ENCODE assay signal across 19 cellular contexts in the genomic region with DNA sequence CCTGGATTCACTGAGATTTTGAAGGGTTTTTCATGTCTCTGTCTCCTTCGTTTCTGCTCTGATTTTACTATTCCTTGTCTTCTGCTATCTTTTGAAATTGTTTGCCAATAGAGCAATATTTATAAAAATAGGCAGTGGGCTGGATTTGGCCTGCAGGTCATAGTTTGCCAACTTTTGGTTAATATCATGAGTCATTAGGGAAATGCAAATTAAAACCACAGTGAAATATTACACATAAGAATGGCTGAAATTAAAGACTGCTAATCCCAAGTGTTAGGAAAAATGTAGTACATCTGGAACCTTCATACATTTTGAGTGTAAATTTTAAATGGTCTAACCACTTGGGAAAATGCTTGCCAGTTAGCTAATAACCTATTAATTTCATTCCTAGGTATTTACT. TPM values are rescaled to one million over a fixed set of nuclear protein-coding genes. Genes with fewer than 3 reads are reported as not detected.
DNase-seq lines count a peak whose midpoint lies in the region; ATAC-seq and TF ChIP-seq lines count a peak whose summit lies in the region.
"Had no signal": no experiment of that assay in that cellular context is flagged by ENCODE, and none has a peak within 500 bp of the region (broad histone marks: within the 10 kb centered on the region; RNA-seq: fewer than 3 reads in every experiment).

No MANE protein-coding gene starts in this region.

- POLR2A ChIA-PET in PC-3 (lab: Charles Lee; ENCODE audit: unreplicated experiment) = no interaction called here

- ATAC-seq in PC-3 = no peak
- ATAC-seq: GM12878, GM23338 had no signal

- H3K9ac ChIP-seq in PC-3 (ENCODE audit: low read length) = no peak overlapping the region
- H3K9ac ChIP-seq: BLaER1 treated with 17β-estradiol and CSF1 and Interleukin-3, amounts not matched to agents 10 nM and 100 nM had no signal

- H3K27me3 ChIP-seq in PC-3 (ENCODE audit: low read length) (no peaks in the 10 kb centered on the region), sigmoid colon (no peaks in the 10 kb centered on the region)
- H3K27me3 ChIP-seq: BE2C; BLaER1 treated with 17β-estradiol and CSF1 and Interleukin-3, amounts not matched to agents 10 nM and 100 nM had no signal

- H4K20me1 ChIP-seq in PC-3 (ENCODE audit: low read length) = no peaks in the 10 kb centered on the region
- H4K20me1 ChIP-seq: BLaER1 treated with 17β-estradiol and CSF1 and Interleukin-3, amounts not matched to agents 10 nM and 100 nM had no signal

- no peaks in the 10 kb centered on the region for H3F3A ChIP-seq in PC-3 (ENCODE audit: low read length, unreplicated experiment)

- H3K36me3 ChIP-seq in PC-3 (ENCODE audit: low read depth, low read length) (no peaks in the 10 kb centered on the region), sigmoid colon (no peaks in the 10 kb centered on the region)
- H3K36me3 ChIP-seq: BE2C; BLaER1 treated with 17β-estradiol and CSF1 and Interleukin-3, amounts not matched to agents 10 nM and 100 nM; HAP-1 had no signal

- no peak overlapping the region for H3K4me3 ChIP-seq in PC-3 (ENCODE audit: low read length)
- no peak overlapping the region for H3K4me3 ChIP-seq in epithelial cell of esophagus (ENCODE audit: low read length)
- no peak overlapping the region for H3K4me3 ChIP-seq in fibroblast of mammary gland (ENCODE audit: control insufficient read depth, low read depth, low read length)
- no peak overlapping the region for H3K4me3 ChIP-seq in sigmoid colon
- H3K4me3 ChIP-seq: BLaER1 treated with 17β-estradiol and CSF1 and Interleukin-3, amounts not matched to agents 10 nM and 100 nM; GM12878; GM23338; HAP-1 had no signal

- no TSS peak for BruUV-seq in PC-3 (replicated peaks; lab: Mats Ljungman, UMichigan)

- no peak overlapping the region for H2AFZ ChIP-seq in PC-3 (ENCODE audit: low read length)
- H2AFZ ChIP-seq: GM23338 had no signal

- CTCF ChIA-PET in PC-3 (lab: Charles Lee) = no interaction called here

- TF ChIP-seq EP300 in sigmoid colon (IDR thresholded peaks at IDR 0.05) = no peak

- DNase-seq in PC-3 = peak; percentile 16
- peak; percentile 24 for DNase-seq in epithelial cell of esophagus (ENCODE audit: low read depth)
- peak; percentile 54 for DNase-seq in fibroblast of mammary gland (ENCODE audit: low read depth)
- DNase-seq in sigmoid colon = no peak
- no peak for DNase-seq in NCI-H226
- no peak for DNase-seq in NCI-H774 (lab: John Stamatoyannopoulos, UW)
- DNase-seq: AML-193; BE2C; CD4-positive, alpha-beta T cell; CD8-positive, alpha-beta memory T cell; DMS 273 treated with DMSO at 0.1 percent for 48 hours; DMS79; EL; GDM1 had no signal

- TF ChIP-seq CTCF in PC-3 (conservative IDR thresholded peaks at IDR 0.05; ENCODE audit: low read depth, low read length) = no peak
- no peak for TF ChIP-seq CTCF in epithelial cell of esophagus (IDR thresholded peaks at IDR 0.05; ENCODE audit: insufficient read depth, low read depth, low read length, missing control alignments)
- TF ChIP-seq CTCF in fibroblast of mammary gland (conservative IDR thresholded peaks at IDR 0.05; ENCODE audit: control insufficient read depth, insufficient read depth, low read depth, low read length) = no peak
- TF ChIP-seq CTCF in sigmoid colon (IDR thresholded peaks at IDR 0.05) = no peak

- H3K27ac ChIP-seq in PC-3 (ENCODE audit: low read length) (no peak overlapping the region), sigmoid colon (no peak overlapping the region)
- H3K27ac ChIP-seq: BLaER1 treated with 17β-estradiol and CSF1 and Interleukin-3, amounts not matched to agents 10 nM and 100 nM had no signal

- no peaks in the 10 kb centered on the region for H3K9me2 ChIP-seq in PC-3 (replicated peaks; ENCODE audit: low read length)

- H3K9me3 ChIP-seq in PC-3 (ENCODE audit: low read length) = no peaks in the 10 kb centered on the region
- no peaks in the 10 kb centered on the region for H3K9me3 ChIP-seq in sigmoid colon
- H3K9me3 ChIP-seq: BE2C; BLaER1 treated with 17β-estradiol and CSF1 and Interleukin-3, amounts not matched to agents 10 nM and 100 nM; HAP-1 had no signal

- H3K4me1 ChIP-seq in PC-3 (ENCODE audit: insufficient read depth, low read length) (no peaks in the 10 kb centered on the region), sigmoid colon (no peaks in the 10 kb centered on the region)
- H3K4me1 ChIP-seq: BLaER1 treated with 17β-estradiol and CSF1 and Interleukin-3, amounts not matched to agents 10 nM and 100 nM; HAP-1 had no signal

- intact Hi-C loops in PC-3 (cut with micrococcal nuclease) (no loop called here), sigmoid colon (cut with DNase I) (no loop called here)

- TF ChIP-seq POLR2A in sigmoid colon (IDR thresholded peaks at IDR 0.05) = no peak

- no peaks in the 10 kb centered on the region for H3K79me2 ChIP-seq in PC-3 (ENCODE audit: low read length)

- WGBS in sigmoid colon, 2 donors = 70 to 78% methylated on average over 1 of the region's 1 CpG

- H3K4me2 ChIP-seq in PC-3 (ENCODE audit: low read length) = no peak overlapping the region
- H3K4me2 ChIP-seq: BLaER1 treated with 17β-estradiol and CSF1 and Interleukin-3, amounts not matched to agents 10 nM and 100 nM; GM23338 had no signal

RNA-seq across cellular contexts. Expression of a gene that starts 56.3 kb away (rescaled TPM):
- total RNA-seq in PC-3 (2014; rRNA removed) = 23.4 and 31.6 TPM in 2 replicates
- total RNA-seq in sigmoid colon = 100 to 1,000 TPM in 1 of 4 donors, 10 to 100 TPM in 3; 30.4 to 177 (median 77.9) TPM
- polyA plus RNA-seq in sigmoid colon = 10 to 100 TPM in 1 of 3 donors, 1 to 10 TPM in 2; 1.2 to 21.1 (median 4.8) TPM
- total RNA-seq: CD4-positive, alpha-beta T cell; CD8-positive, alpha-beta memory T cell had no signal
- polyA plus RNA-seq: CD14-positive monocyte; CD8-positive, alpha-beta memory T cell had no signal

Comparison
In these comparisons a context has a peak if more than half of its experiments do, and no peak if none do; other contexts are left out.
1. DNase-seq: peak in PC-3 (single experiment), epithelial cell of esophagus (single experiment) and fibroblast of mammary gland (single experiment); none in sigmoid colon (single experiment), NCI-H226 (single experiment) and NCI-H774 (single experiment).